In genomic region chr16:230949-231348, GRCh38 we compare ENCODE assay signal across 23 cellular contexts. TPM values are rescaled to one million over a fixed set of nuclear protein-coding genes. Genes with fewer than 3 reads are reported as not detected.
"Had no signal": no experiment of that assay in that cellular context is flagged by ENCODE, and none has a peak within 500 bp of the region (broad histone marks: within the 10 kb centered on the region; RNA-seq: fewer than 3 reads in every experiment).

No MANE protein-coding gene starts in this region.

- H3K27me3 ChIP-seq: gastrocnemius medialis, heart right ventricle, stomach had no signal

- H3K36me3 Mint-ChIP-seq: natural killer cell had no signal

- H3K4me3 Mint-ChIP-seq: mesothelial cell of epicardium had no signal

- DNase-seq: effector memory CD4-positive, alpha-beta T cell; gastrocnemius medialis; heart right ventricle; hypothalamus; kidney glomerular epithelial cell; natural killer cell; stimulated activated CD4-positive, alpha-beta T cell treated with anti-CD3 and anti-CD28 coated beads, Interleukin-2, amount 100 ng/mL, for 24 hours; stimulated activated naive CD4-positive, alpha-beta T cell; stomach had no signal

- H3K9me3 Mint-ChIP-seq: mesothelial cell of epicardium, natural killer cell had no signal

- H3K36me3 ChIP-seq: prostate gland had no signal

- H3K27ac ChIP-seq: gastrocnemius medialis, heart right ventricle, parathyroid adenoma, prostate gland, stomach had no signal

- ATAC-seq: esophagus mucosa, gastrocnemius medialis, heart right ventricle, left lobe of liver, natural killer cell, sciatic nerve had no signal

- H3K4me3 ChIP-seq: gastrocnemius medialis, heart right ventricle, prostate gland, stomach had no signal

- H3K9ac ChIP-seq: parathyroid adenoma had no signal

- H2AFZ ChIP-seq: parathyroid adenoma had no signal

- H3K27ac Mint-ChIP-seq: mesothelial cell of epicardium, natural killer cell had no signal

- FAIRE-seq: endometrium, islet of Langerhans had no signal

- H3K9me3 ChIP-seq: gastrocnemius medialis, heart right ventricle, prostate gland, stomach had no signal

RNA-seq across cellular contexts. Expression of gene ARHGDIG, which starts 49.4 kb away (rescaled TPM):
- total RNA-seq: esophagus mucosa, lower leg skin, renal cortical epithelial cell had no signal

RNA-seq across cellular contexts. Expression of gene HBQ1, which starts 50.7 kb away (rescaled TPM):
- total RNA-seq: esophagus mucosa, fibroblast of lung, gastrocnemius medialis, heart right ventricle, left lobe of liver, mucosa of gallbladder, myocyte, prostate gland, renal cortical epithelial cell, stomach, urinary bladder had no signal
- polyA plus RNA-seq: fibroblast of lung, stomach, urinary bladder had no signal
